ENCODE assay signal across 10 cellular contexts in genomic region chr5:132418876-132419275, GRCh38. TPM values are rescaled to one million over a fixed set of nuclear protein-coding genes. Genes with fewer than 3 reads are reported as not detected.
DNase-seq lines count a peak whose midpoint lies in the region; ATAC-seq and TF ChIP-seq lines count a peak whose summit lies in the region.
"Had no signal": no experiment of that assay in that cellular context is flagged by ENCODE, and none has a peak within 500 bp of the region (broad histone marks: within the 10 kb centered on the region; RNA-seq: fewer than 3 reads in every experiment).

No MANE protein-coding gene starts in this region.

- H3K27me3 ChIP-seq in RWPE2 (ENCODE audit: insufficient read depth, poor library complexity, severe bottlenecking) = no peaks in the 10 kb centered on the region
- H3K27me3 ChIP-seq: cardiac muscle cell had no signal

- no peaks in the 10 kb centered on the region for H3K9me3 ChIP-seq in RWPE2 (ENCODE audit: severe bottlenecking)

- H3K27me3 Mint-ChIP-seq in activated CD4-positive, alpha-beta T cell treated with anti-CD3 and anti-CD28 coated beads for 36 hours = no peaks in the 10 kb centered on the region

- H3K36me3 ChIP-seq in RWPE2 (ENCODE audit: low read depth) = peaks cover 3% of the 10 kb centered on the region; the same call in 1 of the 2 replicates
- H3K36me3 ChIP-seq: cardiac muscle cell had no signal

- H3K4me3 ChIP-seq in RWPE2 (ENCODE audit: severe bottlenecking) = no peak overlapping the region
- H3K4me3 ChIP-seq: cardiac muscle cell had no signal

- H3K4me1 ChIP-seq in RWPE2 (ENCODE audit: insufficient read depth, poor library complexity, severe bottlenecking) = peaks cover 71% of the 10 kb centered on the region

- POLR2A ChIA-PET in activated CD4-positive, alpha-beta T cell treated with anti-CD3 and anti-CD28 coated beads for 36 hours (lab: Charles Lee) = interaction anchor here (0.6 to 2.8 kb wide), 3 partner anchors 61 to 528 kb away, joined by 3 to 14 read pairs (median 4); no protein-coding TSS in a partner anchor

- CTCF ChIA-PET in activated CD4-positive, alpha-beta T cell treated with anti-CD3 and anti-CD28 coated beads for 36 hours (lab: Charles Lee) = interaction anchor here (0.6 to 2.8 kb wide), 5 partner anchors 9 to 309 kb away, joined by 3 to 11 read pairs (median 3); no protein-coding TSS in a partner anchor

- peaks cover 84% of the 10 kb centered on the region for H3K4me1 Mint-ChIP-seq in activated CD4-positive, alpha-beta T cell treated with anti-CD3 and anti-CD28 coated beads for 36 hours
- peaks cover 90% of the 10 kb centered on the region for H3K4me1 Mint-ChIP-seq in stimulated activated effector memory CD8-positive, alpha-beta T cell treated with anti-CD3 and anti-CD28 coated beads, Interleukin-12 subunit alpha, Interleukin-12 subunit beta, amount 100 ng/mL, for 72 hours

- intact Hi-C loops in activated CD4-positive, alpha-beta T cell treated with anti-CD3 and anti-CD28 coated beads for 36 hours (cut with DNase I, micrococcal nuclease) = loop anchor here (1.0 to 10.0 kb wide), 4 partner anchors 8 to 546 kb away; partner anchors contain the start of gene AFF4 (in 1 of the 2)

- H3K4me3 Mint-ChIP-seq in activated CD4-positive, alpha-beta T cell treated with anti-CD3 and anti-CD28 coated beads for 36 hours = no peak overlapping the region
- H3K4me3 Mint-ChIP-seq in stimulated activated effector memory CD8-positive, alpha-beta T cell treated with anti-CD3 and anti-CD28 coated beads, Interleukin-12 subunit alpha, Interleukin-12 subunit beta, amount 100 ng/mL, for 72 hours = no peak overlapping the region

- TF ChIP-seq CTCF in RWPE2 (IDR thresholded peaks at IDR 0.05; ENCODE audit: poor library complexity, severe bottlenecking) = no peak

- H3K9me3 Mint-ChIP-seq in activated CD4-positive, alpha-beta T cell treated with anti-CD3 and anti-CD28 coated beads for 36 hours (ENCODE audit: low read depth) = no peaks in the 10 kb centered on the region
- H3K9me3 Mint-ChIP-seq in stimulated activated effector memory CD8-positive, alpha-beta T cell treated with anti-CD3 and anti-CD28 coated beads, Interleukin-12 subunit alpha, Interleukin-12 subunit beta, amount 100 ng/mL, for 72 hours = no peaks in the 10 kb centered on the region

- peaks cover 44% of the 10 kb centered on the region for H3K36me3 Mint-ChIP-seq in activated CD4-positive, alpha-beta T cell treated with anti-CD3 and anti-CD28 coated beads for 36 hours (ENCODE audit: low read depth)
- peaks cover 47% of the 10 kb centered on the region for H3K36me3 Mint-ChIP-seq in stimulated activated effector memory CD8-positive, alpha-beta T cell treated with anti-CD3 and anti-CD28 coated beads, Interleukin-12 subunit alpha, Interleukin-12 subunit beta, amount 100 ng/mL, for 72 hours

- H3K27ac Mint-ChIP-seq in activated CD4-positive, alpha-beta T cell treated with anti-CD3 and anti-CD28 coated beads for 36 hours = peak overlapping the region; percentile 53
- H3K27ac Mint-ChIP-seq in stimulated activated effector memory CD8-positive, alpha-beta T cell treated with anti-CD3 and anti-CD28 coated beads, Interleukin-12 subunit alpha, Interleukin-12 subunit beta, amount 100 ng/mL, for 72 hours = peak overlapping the region; percentile 99

- H3K27ac ChIP-seq in RWPE2 (ENCODE audit: poor library complexity, severe bottlenecking) = peak overlapping the region; percentile 32
- H3K27ac ChIP-seq: cardiac muscle cell had no signal

- ATAC-seq in activated CD4-positive, alpha-beta T cell treated with anti-CD3 and anti-CD28 coated beads for 36 hours = no peak
- ATAC-seq in RWPE2 (ENCODE audit: low read depth) = no peak
- no peak for ATAC-seq in stimulated activated effector memory CD8-positive, alpha-beta T cell treated with anti-CD3 and anti-CD28 coated beads, Interleukin-12 subunit alpha, Interleukin-12 subunit beta, amount 100 ng/mL, for 72 hours

- no peak for DNase-seq in activated CD4-positive, alpha-beta T cell treated with anti-CD3 and anti-CD28 coated beads for 36 hours
- DNase-seq in activated CD4-positive, alpha-beta T cell treated with anti-CD3 and anti-CD28 coated beads for 1 hour = no peak
- no peak for DNase-seq in RWPE2 (ENCODE audit: low spot score)
- peak; percentile 71 for DNase-seq in fibroblast of peridontal ligament (ENCODE audit: extremely low read depth)
- DNase-seq in stimulated activated effector memory CD8-positive, alpha-beta T cell treated with anti-CD3 and anti-CD28 coated beads, Interleukin-12 subunit alpha, Interleukin-12 subunit beta, amount 100 ng/mL, for 72 hours (ENCODE audit: low spot score in 2 of 2) = no peak
- DNase-seq in NCI-H345 treated with DMSO at 0.1 percent for 48 hours (lab: John Stamatoyannopoulos, UW; ENCODE audit: unreplicated experiment) = no peak
- no peak for DNase-seq in 8988T
- no peak for DNase-seq in SW 1271 (lab: John Stamatoyannopoulos, UW)
- DNase-seq: occipital lobe had no signal

RNA-seq across cellular contexts. Expression of gene SLC22A5, which starts 49.4 kb away (rescaled TPM):
- 1 to 10 TPM; 3.7 to 4.9 TPM for total RNA-seq in activated CD4-positive, alpha-beta T cell treated with anti-CD3 and anti-CD28 coated beads for 36 hours
